ENCODE assay signal across 8 cellular contexts in the genomic region with DNA sequence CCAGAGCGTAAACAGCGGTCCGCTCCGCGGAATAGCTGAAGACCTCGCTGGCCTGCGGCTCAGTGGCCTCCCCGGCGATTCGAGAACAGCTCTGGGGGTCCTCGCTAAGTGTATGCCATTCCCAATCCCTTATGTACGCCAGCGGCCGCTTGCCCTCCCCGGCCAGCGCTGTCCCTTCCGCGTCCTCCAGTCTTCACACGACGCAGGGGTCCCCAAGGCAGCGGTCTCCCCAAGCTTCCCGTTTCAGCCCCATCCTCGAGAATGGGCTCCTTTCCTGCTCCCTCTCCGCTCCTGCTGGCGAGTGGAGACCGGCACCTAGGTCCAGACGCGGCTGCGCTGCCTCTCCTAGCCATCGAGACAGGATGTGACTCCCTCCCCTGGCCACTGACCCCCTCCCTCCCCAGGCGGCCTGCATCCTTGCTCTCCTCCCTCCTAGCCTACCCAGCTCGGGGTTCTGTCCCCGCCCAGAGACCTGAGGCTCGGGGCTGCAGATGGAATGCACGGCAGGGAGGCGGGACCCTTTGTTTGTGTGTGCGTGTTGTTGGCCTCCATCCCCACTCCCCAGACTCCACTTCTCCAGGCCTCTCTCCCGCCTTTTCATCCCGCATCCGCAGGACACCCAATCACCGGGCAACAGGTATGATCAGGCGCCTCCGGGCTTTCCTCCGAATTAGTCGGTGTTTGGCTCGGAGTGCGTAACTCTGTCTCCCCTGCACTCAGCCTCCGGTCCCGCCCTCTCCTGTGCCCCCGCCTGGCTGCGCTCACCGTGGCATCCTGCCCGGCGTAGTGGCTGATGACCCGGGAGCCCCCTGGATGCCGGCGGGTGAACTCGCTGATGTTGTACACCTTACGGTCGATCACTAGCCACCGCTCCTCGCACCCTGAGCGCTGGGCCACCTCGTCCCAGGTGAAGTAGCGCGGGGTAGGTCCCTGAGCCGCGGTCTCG. TPM values are rescaled to one million over a fixed set of nuclear protein-coding genes. Genes with fewer than 3 reads are reported as not detected.
DNase-seq lines count a peak whose midpoint lies in the region; FAIRE-seq and TF ChIP-seq lines count a peak whose summit lies in the region.

No MANE protein-coding gene starts in this region.

- DNase-seq in GM06990 (ENCODE audit: extremely low read depth, insufficient read length) (peak; percentile 78), H54 (ENCODE audit: insufficient read length, low spot score) (peak; percentile 85), NB4 (ENCODE audit: low read depth) (peak; percentile 74), T1000 (lab: John Stamatoyannopoulos, UW) (peak; percentile 65), breast epithelium (ENCODE audit: low spot score in 2 of 2) (peak in 1 of 2 donors; percentile 32), RKO (ENCODE audit: low spot score) (no peak)

- intact Hi-C loops in breast epithelium (cut with DNase I; ENCODE audit: low total_unique reads) = loop anchor here (2.0 to 10.0 kb wide), 3 partner anchors 69 to 861 kb away; partner anchors contain the start of gene UBXN1

- peak; percentile 19 for TF ChIP-seq CTCF in GM06990 (IDR thresholded peaks at IDR 0.05; ENCODE audit: insufficient read depth, low read length, poor library complexity, severe bottlenecking)
- TF ChIP-seq CTCF in NB4 (IDR thresholded peaks at IDR 0.05; ENCODE audit: low read depth, low read length) = peak; percentile 4
- no peak for TF ChIP-seq CTCF in breast epithelium (IDR thresholded peaks at IDR 0.05)

- peak overlapping the region; percentile 99 for H3K9ac ChIP-seq in iPS-20b (ENCODE audit: low read depth, low read length)
- H3K9ac ChIP-seq in skeletal muscle satellite cell (ENCODE audit: low read depth, low read length) = peak overlapping the region; percentile 93

- H3K27ac ChIP-seq in breast epithelium (peak overlapping the region; percentile 78 to 98), iPS-20b (ENCODE audit: low read length) (peak overlapping the region; percentile 97)

- FAIRE-seq in H54 (lab: Jason Lieb, UNC) = no peak

- H3K4me1 ChIP-seq in breast epithelium = peaks cover 0 to 6% of the 10 kb centered on the region in 2 donors
- peaks cover 9% of the 10 kb centered on the region; the same call in 1 of the 2 replicates for H3K4me1 ChIP-seq in iPS-20b (ENCODE audit: insufficient read depth, low read length)
- peaks cover 24% of the 10 kb centered on the region for H3K4me1 ChIP-seq in skeletal muscle satellite cell (ENCODE audit: control insufficient read depth, insufficient read depth, low read length)

- H3K4me2 ChIP-seq in skeletal muscle satellite cell (ENCODE audit: low read length) = peak overlapping the region; percentile 94

- H3K4me3 ChIP-seq in GM06990 (replicated peaks; ENCODE audit: low read depth, low read length) (peak overlapping the region; percentile 75), NB4 (ENCODE audit: low read depth, low read length) (peak overlapping the region; percentile 72), breast epithelium (peak overlapping the region; percentile 67 to 92 (median 69)), iPS-20b (ENCODE audit: low read length) (peak overlapping the region; percentile 97), skeletal muscle satellite cell (ENCODE audit: low read length) (peak overlapping the region; percentile 93)

- H3K9me3 ChIP-seq in breast epithelium (no peaks in the 10 kb centered on the region), iPS-20b (ENCODE audit: insufficient read depth, low read depth, low read length) (no peaks in the 10 kb centered on the region), skeletal muscle satellite cell (replicated peaks; ENCODE audit: low read length) (no peaks in the 10 kb centered on the region)

- H3K36me3 ChIP-seq in GM06990 (ENCODE audit: control insufficient read depth, insufficient read depth, low read length) = peaks cover 7% of the 10 kb centered on the region
- H3K36me3 ChIP-seq in breast epithelium = no peaks in the 10 kb centered on the region
- peaks cover 31% of the 10 kb centered on the region for H3K36me3 ChIP-seq in iPS-20b (ENCODE audit: insufficient read depth, low read depth, low read length)
- H3K36me3 ChIP-seq in skeletal muscle satellite cell (ENCODE audit: insufficient read depth, low read length) = peaks cover 20% of the 10 kb centered on the region

- no peaks in the 10 kb centered on the region for H3K27me3 ChIP-seq in GM06990 (replicated peaks; ENCODE audit: control insufficient read depth, insufficient read depth, low read length)
- no peaks in the 10 kb centered on the region for H3K27me3 ChIP-seq in breast epithelium
- H3K27me3 ChIP-seq in iPS-20b (ENCODE audit: insufficient read depth, low read length) = no peaks in the 10 kb centered on the region
- H3K27me3 ChIP-seq in skeletal muscle satellite cell (ENCODE audit: control insufficient read depth, insufficient read depth, low read length) = no peaks in the 10 kb centered on the region

- peak; percentile 78 for TF ChIP-seq POLR2A in H54 (IDR thresholded peaks at IDR 0.05; ENCODE audit: low read depth, low read length)
- no peak for TF ChIP-seq POLR2A in NB4 (IDR thresholded peaks at IDR 0.05; ENCODE audit: extremely low read depth, insufficient read length)
- peak; percentile 11 for TF ChIP-seq POLR2A in breast epithelium (IDR thresholded peaks at IDR 0.05)

RNA-seq across cellular contexts. Expression of gene FADS1, which starts 0.7 kb away (rescaled TPM):
- total RNA-seq in breast epithelium = 100 to 1,000 TPM in 1 of 3 donors, 10 to 100 TPM in 1, 1 to 10 TPM in 1; 8.8 to 112 (median 15.1) TPM
- 52.4 and 146 TPM in 2 replicates for total RNA-seq in skeletal muscle satellite cell (2012; rRNA removed)

RNA-seq across cellular contexts. Expression of gene FADS2, which starts 12.0 kb away (rescaled TPM):
- 10 to 100 TPM in 1 of 3 donors, 1 to 10 TPM in 2; 5.6 to 35.8 (median 7.5) TPM for total RNA-seq in breast epithelium
- total RNA-seq in skeletal muscle satellite cell (2012; rRNA removed) = 86.9 and 305 TPM in 2 replicates

RNA-seq across cellular contexts. Expression of gene FEN1, which starts 23.4 kb away (rescaled TPM):
- 1 to 10 TPM; 5.9 to 9.2 (median 8.5) TPM for total RNA-seq in breast epithelium
- 28.4 and 30.7 TPM in 2 replicates for total RNA-seq in skeletal muscle satellite cell (2012; rRNA removed)

RNA-seq across cellular contexts. Expression of gene TMEM258, which starts 23.7 kb away (rescaled TPM):
- total RNA-seq in breast epithelium = 10 to 100 TPM; 35.4 to 55.4 (median 35.7) TPM
- total RNA-seq in skeletal muscle satellite cell (2012; rRNA removed) = 56.5 and 69.9 TPM in 2 replicates

Comparison
In these comparisons a context has a peak if more than half of its experiments do, and no peak if none do; other contexts are left out.
1. CTCF ChIP-seq: peak in GM06990 (single experiment) and NB4 (single experiment); none in breast epithelium (0 of 3).
2. Peak in every context shown above with its lines, with median percentiles within 50 percentile points of each other: H3K4me3 ChIP-seq.